Comparison of ENCODE assay signal across 17 cellular contexts in the genomic region with DNA sequence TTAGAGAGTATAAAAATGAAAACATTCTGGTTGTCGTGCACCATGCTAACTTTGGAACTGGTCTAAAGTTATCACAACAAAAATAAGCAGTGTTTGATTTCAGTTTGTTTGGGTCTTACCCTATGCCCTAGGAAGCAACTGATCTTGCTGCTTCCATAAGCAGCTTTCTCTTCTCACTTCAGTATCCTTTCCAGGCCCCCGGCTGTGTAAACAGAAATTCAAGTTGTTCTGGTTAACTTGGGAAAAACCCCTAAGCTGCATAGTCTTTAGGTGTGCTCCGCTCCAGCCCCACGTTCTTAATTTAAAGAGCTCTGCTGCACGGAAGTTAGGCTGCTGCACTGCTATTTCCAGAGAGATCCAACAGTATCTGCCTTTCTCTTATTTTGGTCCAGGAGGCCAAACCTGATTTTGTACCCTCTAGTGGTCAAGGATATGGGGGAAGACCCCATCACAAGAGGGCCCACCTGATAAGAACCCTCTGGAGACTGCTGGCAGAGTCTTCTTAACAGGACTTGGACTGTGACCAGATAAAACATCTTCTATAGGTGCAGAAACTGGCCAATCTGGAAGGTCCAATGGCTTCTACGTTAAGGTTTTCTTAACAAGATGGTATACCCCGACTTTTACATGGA.
A peak's percentile ranks its signal among the peaks of the same experiment; 100 is the strongest.
DNase-seq lines count a peak whose midpoint lies in the region; ATAC-seq and TF ChIP-seq lines count a peak whose summit lies in the region.
"Had no signal": no experiment of that assay in that cellular context is flagged by ENCODE, and none has a peak within 500 bp of the region (broad histone marks: within the 10 kb centered on the region; RNA-seq: fewer than 3 reads in every experiment).

No MANE protein-coding gene starts in this region.

- H3K27me3 Mint-ChIP-seq in HFFc6 (ENCODE audit: insufficient read depth) = peaks cover 64% of the 10 kb centered on the region
- H3K27me3 Mint-ChIP-seq in nephron progenitor cell (ENCODE audit: low read depth, poor library complexity) = no peaks in the 10 kb centered on the region
- H3K27me3 Mint-ChIP-seq: activated CD4-positive, alpha-beta memory T cell treated with anti-CD3 and anti-CD28 coated beads, Interleukin-2, amount 10 ng/mL, durations not matched to agents 7 days and 5 days had no signal

- H3K9me3 ChIP-seq in MM.1S (replicated peaks; ENCODE audit: insufficient read depth, low read length) = no peaks in the 10 kb centered on the region
- H3K9me3 ChIP-seq in colonic mucosa = no peaks in the 10 kb centered on the region
- H3K9me3 ChIP-seq: heart left ventricle had no signal

- H3K27ac Mint-ChIP-seq in HFFc6 (peak overlapping the region; percentile 83), nephron progenitor cell (peak overlapping the region; percentile 98)
- H3K27ac Mint-ChIP-seq: activated CD4-positive, alpha-beta memory T cell treated with anti-CD3 and anti-CD28 coated beads, Interleukin-2, amount 10 ng/mL, durations not matched to agents 7 days and 5 days; stimulated activated effector memory CD8-positive, alpha-beta T cell treated with anti-CD3 and anti-CD28 coated beads, Interleukin-12 subunit alpha, Interleukin-12 subunit beta, amount 100 ng/mL, for 72 hours had no signal

- no peaks in the 10 kb centered on the region for H3K79me2 ChIP-seq in MM.1S (ENCODE audit: low read length)

- H3K9me3 Mint-ChIP-seq in HFFc6 (peaks cover 4% of the 10 kb centered on the region; the same call in 1 of the 2 replicates), nephron progenitor cell (no peaks in the 10 kb centered on the region)
- H3K9me3 Mint-ChIP-seq: activated CD4-positive, alpha-beta memory T cell treated with anti-CD3 and anti-CD28 coated beads, Interleukin-2, amount 10 ng/mL, durations not matched to agents 7 days and 5 days; stimulated activated effector memory CD8-positive, alpha-beta T cell treated with anti-CD3 and anti-CD28 coated beads, Interleukin-12 subunit alpha, Interleukin-12 subunit beta, amount 100 ng/mL, for 72 hours had no signal

- TF ChIP-seq CTCF in HFFc6 (IDR thresholded peaks at IDR 0.05) = peak; percentile 41
- TF ChIP-seq CTCF in MM.1S (IDR thresholded peaks at IDR 0.05; ENCODE audit: low read length) = no peak
- TF ChIP-seq CTCF in nephron progenitor cell (IDR thresholded peaks at IDR 0.05) = no peak
- no peak for TF ChIP-seq CTCF in colonic mucosa (IDR thresholded peaks at IDR 0.05)

- peak; percentile 10 for ATAC-seq in GM19043 (IDR thresholded peaks at IDR 0.05; ENCODE audit: low read depth, unreplicated experiment)
- ATAC-seq: heart left ventricle, PC-3 had no signal

- intact Hi-C loops in colonic mucosa (cut with DNase I) = no loop called here

- H3K36me3 Mint-ChIP-seq in HFFc6 (ENCODE audit: low read depth) (peaks cover 89% of the 10 kb centered on the region), nephron progenitor cell (ENCODE audit: low read depth) (peaks cover 45% of the 10 kb centered on the region)

- H3K4me3 Mint-ChIP-seq in HFFc6 (peak overlapping the region; percentile 53; the same call in 1 of the 2 replicates), nephron progenitor cell (no peak overlapping the region)
- H3K4me3 Mint-ChIP-seq: activated CD4-positive, alpha-beta memory T cell treated with anti-CD3 and anti-CD28 coated beads, Interleukin-2, amount 10 ng/mL, durations not matched to agents 7 days and 5 days; stimulated activated effector memory CD8-positive, alpha-beta T cell treated with anti-CD3 and anti-CD28 coated beads, Interleukin-12 subunit alpha, Interleukin-12 subunit beta, amount 100 ng/mL, for 72 hours had no signal

- H3K27me3 ChIP-seq in MM.1S (replicated peaks; ENCODE audit: insufficient read depth, low read length) (no peaks in the 10 kb centered on the region), colonic mucosa (no peaks in the 10 kb centered on the region)
- H3K27me3 ChIP-seq: heart left ventricle had no signal

- H3K4me1 Mint-ChIP-seq in HFFc6 (ENCODE audit: low read depth) = peaks cover 82% of the 10 kb centered on the region
- H3K4me1 Mint-ChIP-seq in nephron progenitor cell = peaks cover 41% of the 10 kb centered on the region

- H4K20me1 ChIP-seq in MM.1S (ENCODE audit: insufficient read depth, low read length) = no peaks in the 10 kb centered on the region

- peaks cover 6% of the 10 kb centered on the region; the same call in 1 of the 2 replicates for H3F3A ChIP-seq in MM.1S (ENCODE audit: insufficient read depth, low read length)

- no peak overlapping the region for H3K9ac ChIP-seq in MM.1S (ENCODE audit: low read length)
- H3K9ac ChIP-seq in colonic mucosa (ENCODE audit: low read depth in 2 of 2, low read length in 2 of 2) = no peak overlapping the region

- H3K9me2 ChIP-seq in MM.1S (replicated peaks; ENCODE audit: insufficient read depth, low read length) = no peaks in the 10 kb centered on the region

- peak overlapping the region; percentile 17; the same call in 1 of the 2 replicates for H3K27ac ChIP-seq in MM.1S (ENCODE audit: low read length)
- H3K27ac ChIP-seq in colonic mucosa = no peak overlapping the region

- H3K4me1 ChIP-seq in MM.1S (ENCODE audit: low read length) (peaks cover 21% of the 10 kb centered on the region), colonic mucosa (no peaks in the 10 kb centered on the region)

- DNase-seq in HFFc6 (no peak), MM.1S (no peak), nephron progenitor cell (no peak), T1000 (lab: John Stamatoyannopoulos, UW) (no peak), NCI-H1930 (lab: John Stamatoyannopoulos, UW) (no peak), colonic mucosa (no peak), NCI-H82 treated with DMSO at 0.1 percent for 48 hours (lab: John Stamatoyannopoulos, UW; ENCODE audit: unreplicated experiment) (no peak)
- DNase-seq: activated CD4-positive, alpha-beta memory T cell treated with anti-CD3 and anti-CD28 coated beads, Interleukin-2, amount 10 ng/mL, durations not matched to agents 7 days and 5 days; activated effector memory CD4-positive, alpha-beta T cell treated with Interleukin-2 at 50 U/mL for 16 hours; amniotic stem cell; GF-D8; heart left ventricle; NCI-H1436; PC-3 had no signal

- peak overlapping the region; percentile 55 for H3K4me2 ChIP-seq in MM.1S (ENCODE audit: low read depth, low read length)

- no peak overlapping the region for H2AFZ ChIP-seq in MM.1S (ENCODE audit: low read length)

- H3K4me3 ChIP-seq in MM.1S (ENCODE audit: low read length) (0 out of 2 replicates have a peak overlapping the region, but pooled peaks have one; percentile 11), colonic mucosa (no peak overlapping the region)
- H3K4me3 ChIP-seq: heart left ventricle, SK-N-MC had no signal

- H3K36me3 ChIP-seq in MM.1S (replicated peaks; ENCODE audit: insufficient read depth, low read length) (no peaks in the 10 kb centered on the region), colonic mucosa (no peaks in the 10 kb centered on the region)
